1 cellular context compared by ENCODE assay signal in genomic region chr1:153698648-153699004, GRCh38.
TF ChIP-seq lines count a peak whose summit lies in the region.

No MANE protein-coding gene starts in this region.

TF ChIP-seq in GM12878, 131 proteins besides CTCF, POLR2A, EP300 and RAD21:
- TF ChIP-seq CBX5 (IDR thresholded peaks at IDR 0.05; ENCODE audit: low read depth): no peak
- TF ChIP-seq NR2C2 (IDR thresholded peaks at IDR 0.05; ENCODE audit: borderline replicate concordance, control insufficient read depth, insufficient read length, low read depth): no peak
- TF ChIP-seq NBN (IDR thresholded peaks at IDR 0.05): no peak
- TF ChIP-seq CREB1 (IDR thresholded peaks at IDR 0.05; ENCODE audit: low read depth): no peak
- TF ChIP-seq FOXK2 (IDR thresholded peaks at IDR 0.05): no peak
- TF ChIP-seq ZNF687 (IDR thresholded peaks at IDR 0.05): no peak
- TF ChIP-seq KAT2A (conservative IDR thresholded peaks at IDR 0.05; ENCODE audit: control insufficient read depth, low read depth, low read length): no peak
- TF ChIP-seq CREM (IDR thresholded peaks at IDR 0.05; ENCODE audit: low read depth): no peak
- TF ChIP-seq ZNF24 (IDR thresholded peaks at IDR 0.05): no peak
- no peak for TF ChIP-seq REST (IDR thresholded peaks at IDR 0.05; ENCODE audit: low read depth, low read length)
- no peak for TF ChIP-seq USF1 (IDR thresholded peaks at IDR 0.05; ENCODE audit: borderline replicate concordance, extremely low read length, insufficient read depth, low read depth, low read length)
- TF ChIP-seq MLLT1 (IDR thresholded peaks at IDR 0.05): no peak
- TF ChIP-seq E2F8 (IDR thresholded peaks at IDR 0.05; ENCODE audit: low read depth, partially characterized antibody): no peak
- no peak for TF ChIP-seq PAX5 (IDR thresholded peaks at IDR 0.05; ENCODE audit: borderline replicate concordance, low read depth, low read length)
- TF ChIP-seq TCF3 (IDR thresholded peaks at IDR 0.05; ENCODE audit: borderline replicate concordance, insufficient read depth, low read depth, low read length): no peak
- no peak for TF ChIP-seq EZH2 (IDR thresholded peaks at IDR 0.05; ENCODE audit: borderline replicate concordance, control insufficient read depth, low read depth, low read length)
